ENCODE assay signal across 9 cellular contexts in the genomic region with DNA sequence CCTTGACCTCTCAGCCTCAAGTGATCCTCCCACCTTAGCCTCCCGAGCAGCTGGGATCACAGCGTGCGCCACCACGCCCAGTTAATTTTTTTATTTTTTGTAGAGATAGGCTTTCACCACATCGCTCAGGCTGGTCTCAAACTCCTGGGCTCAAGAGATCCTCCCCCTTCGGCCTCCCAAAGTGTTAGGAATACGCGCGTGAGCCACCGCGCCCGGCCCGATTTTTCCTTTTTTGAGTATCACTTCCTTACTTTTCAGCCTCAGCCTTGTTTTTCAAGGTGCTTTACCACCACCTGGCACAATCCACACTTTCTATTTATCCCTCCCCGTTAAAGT. TPM values are rescaled to one million over a fixed set of nuclear protein-coding genes. Genes with fewer than 3 reads are reported as not detected.
A peak's percentile ranks its signal among the peaks of the same experiment; 100 is the strongest.
DNase-seq lines count a peak whose midpoint lies in the region; ATAC-seq and TF ChIP-seq lines count a peak whose summit lies in the region.
"Had no signal": no experiment of that assay in that cellular context is flagged by ENCODE, and none has a peak within 500 bp of the region (broad histone marks: within the 10 kb centered on the region; RNA-seq: fewer than 3 reads in every experiment).

No MANE protein-coding gene starts in this region.

- TF ChIP-seq CTCF in LNCaP clone FGC (IDR thresholded peaks at IDR 0.05; ENCODE audit: control insufficient read depth, extremely low read depth, insufficient read depth) (no peak), nephron progenitor cell (IDR thresholded peaks at IDR 0.05) (no peak)

- peaks cover 10% of the 10 kb centered on the region for H3K4me1 Mint-ChIP-seq in nephron progenitor cell

- H3K27ac ChIP-seq in BLaER1 treated with 17β-estradiol and CSF1 and Interleukin-3, amounts not matched to agents 10 nM and 100 nM = peak overlapping the region in 4 of 11 experiments; percentile 23 to 79 (median 68); a peak in 5 of 22 replicates

- peak overlapping the region; percentile 66 to 84 (median 72) for H3K4me3 ChIP-seq in BLaER1 treated with 17β-estradiol and CSF1 and Interleukin-3, amounts not matched to agents 10 nM and 100 nM
- peak overlapping the region; percentile 60 for H3K4me3 ChIP-seq in LNCaP clone FGC (ENCODE audit: low read depth, low read length)

- no peaks in the 10 kb centered on the region; a peak in 1 of 22 replicates for H4K20me1 ChIP-seq in BLaER1 treated with 17β-estradiol and CSF1 and Interleukin-3, amounts not matched to agents 10 nM and 100 nM

- H3K36me3 ChIP-seq in BLaER1 treated with 17β-estradiol and CSF1 and Interleukin-3, amounts not matched to agents 10 nM and 100 nM = no peaks in the 10 kb centered on the region

- peaks cover 12 to 38% (median 15%) of the 10 kb centered on the region in 10 experiments for H3K4me1 ChIP-seq in BLaER1 treated with 17β-estradiol and CSF1 and Interleukin-3, amounts not matched to agents 10 nM and 100 nM

- H3K9me3 Mint-ChIP-seq in nephron progenitor cell = no peaks in the 10 kb centered on the region

- DNase-seq in LNCaP clone FGC (ENCODE audit: low read depth) (no peak), ecto neural progenitor cell (ENCODE audit: low spot score) (peak; percentile 47), nephron progenitor cell (no peak), UCSD-AML1 (lab: John Stamatoyannopoulos, UW; ENCODE audit: unreplicated experiment) (no peak), HuH-7.5 (ENCODE audit: low spot score) (no peak), A172 (ENCODE audit: low spot score) (no peak)
- DNase-seq: NCI-H2081 treated with DMSO at 0.1 percent for 48 hours had no signal

- peaks cover 83% of the 10 kb centered on the region for H3K27me3 Mint-ChIP-seq in nephron progenitor cell (ENCODE audit: low read depth, poor library complexity)

- H3K4me3 Mint-ChIP-seq in nephron progenitor cell = peak overlapping the region; percentile 83

- no peaks in the 10 kb centered on the region for H3K36me3 Mint-ChIP-seq in nephron progenitor cell (ENCODE audit: low read depth)

- no peak overlapping the region for H3K27ac Mint-ChIP-seq in nephron progenitor cell

- H3K9ac ChIP-seq in BLaER1 treated with 17β-estradiol and CSF1 and Interleukin-3, amounts not matched to agents 10 nM and 100 nM = peak overlapping the region in 6 of 11 experiments; percentile 65 to 80 (median 78); a peak in 6 of 22 replicates

- no peaks in the 10 kb centered on the region for H3K9me3 ChIP-seq in BLaER1 treated with 17β-estradiol and CSF1 and Interleukin-3, amounts not matched to agents 10 nM and 100 nM (replicated peaks in 1 of 11)

- H3K4me2 ChIP-seq in BLaER1 treated with 17β-estradiol and CSF1 and Interleukin-3, amounts not matched to agents 10 nM and 100 nM = peak overlapping the region; percentile 80 to 99 (median 93)

- no peak for ATAC-seq in HG03025 (IDR thresholded peaks at IDR 0.05; ENCODE audit: low FRiP score, unreplicated experiment)

- H3K27me3 ChIP-seq in BLaER1 treated with 17β-estradiol and CSF1 and Interleukin-3, amounts not matched to agents 10 nM and 100 nM = peaks cover 0 to 23% (median 14%) of the 10 kb centered on the region in 11 experiments; a peak in 13 of 22 replicates

RNA-seq across cellular contexts. Expression of a gene that starts 0.8 kb away (rescaled TPM):
- 0.86 and 0.88 TPM in 2 replicates for total RNA-seq in A172 (2014; rRNA removed; shearing (Covaris generic))

RNA-seq across cellular contexts. Expression of a gene that starts 54.2 kb away (rescaled TPM):
- total RNA-seq in A172 (2014; rRNA removed; shearing (Covaris generic)) = 118 and 150 TPM in 2 replicates
